Comparison of ENCODE assay signal across 21 cellular contexts in the genomic region with DNA sequence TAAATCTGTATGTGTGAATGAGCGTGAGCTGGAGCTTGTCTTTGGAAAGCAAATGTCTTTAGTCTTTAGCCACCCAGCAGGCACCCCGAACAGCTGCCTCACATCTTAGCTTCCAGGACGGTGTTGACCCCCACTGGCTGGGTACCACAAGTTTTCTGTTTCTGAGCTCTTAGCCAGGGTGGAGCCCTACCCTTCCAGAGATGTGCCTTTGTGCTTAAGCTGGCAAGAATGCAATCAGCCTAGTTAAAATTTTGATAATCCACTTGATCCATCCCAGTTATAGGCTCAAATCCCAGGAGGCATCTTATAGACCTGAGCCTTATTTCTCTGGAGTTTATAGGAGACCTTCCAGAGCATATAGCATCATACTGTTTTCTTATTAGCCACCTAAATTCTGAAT.
"Had no signal": no experiment of that assay in that cellular context is flagged by ENCODE, and none has a peak within 500 bp of the region (broad histone marks: within the 10 kb centered on the region; RNA-seq: fewer than 3 reads in every experiment).

No MANE protein-coding gene starts in this region.

- H3K27ac ChIP-seq: hepatocyte, neutrophil, psoas muscle, right lobe of liver, testis, tibial nerve, upper lobe of right lung, vagina had no signal

- ATAC-seq: left colon; left ventricle myocardium superior; natural killer cell treated with Interleukin-12 subunit alpha and Interleukin-12 subunit beta and Interleukin-15 and Interleukin-18, amount 100 ng/mL, for 72 hours; psoas muscle; right lobe of liver; stimulated activated effector memory CD8-positive, alpha-beta T cell treated with anti-CD3 and anti-CD28 coated beads, Interleukin-12 subunit alpha, Interleukin-12 subunit beta, amount 100 ng/mL, for 72 hours; upper lobe of right lung had no signal

- H3K36me3 Mint-ChIP-seq: natural killer cell treated with Interleukin-12 subunit alpha and Interleukin-12 subunit beta and Interleukin-15 and Interleukin-18, amount 100 ng/mL, for 72 hours; stimulated activated effector memory CD8-positive, alpha-beta T cell treated with anti-CD3 and anti-CD28 coated beads, Interleukin-12 subunit alpha, Interleukin-12 subunit beta, amount 100 ng/mL, for 72 hours had no signal

- H3K4me3 Mint-ChIP-seq: natural killer cell treated with Interleukin-12 subunit alpha and Interleukin-12 subunit beta and Interleukin-15 and Interleukin-18, amount 100 ng/mL, for 72 hours; stimulated activated effector memory CD8-positive, alpha-beta T cell treated with anti-CD3 and anti-CD28 coated beads, Interleukin-12 subunit alpha, Interleukin-12 subunit beta, amount 100 ng/mL, for 72 hours; stimulated activated naive CD8-positive, alpha-beta T cell treated with anti-CD3 and anti-CD28 coated beads, Interleukin-15, Interleukin-2, amounts not matched to agents 100 ng/mL and 50 ng/mL, for 24 hours had no signal

- H3K27me3 Mint-ChIP-seq: natural killer cell treated with Interleukin-12 subunit alpha and Interleukin-12 subunit beta and Interleukin-15 and Interleukin-18, amount 100 ng/mL, for 72 hours; stimulated activated naive CD8-positive, alpha-beta T cell treated with anti-CD3 and anti-CD28 coated beads, Interleukin-15, Interleukin-2, amounts not matched to agents 100 ng/mL and 50 ng/mL, for 24 hours had no signal

- H3K9me3 Mint-ChIP-seq: natural killer cell treated with Interleukin-12 subunit alpha and Interleukin-12 subunit beta and Interleukin-15 and Interleukin-18, amount 100 ng/mL, for 72 hours; stimulated activated effector memory CD8-positive, alpha-beta T cell treated with anti-CD3 and anti-CD28 coated beads, Interleukin-12 subunit alpha, Interleukin-12 subunit beta, amount 100 ng/mL, for 72 hours; stimulated activated naive CD8-positive, alpha-beta T cell treated with anti-CD3 and anti-CD28 coated beads, Interleukin-15, Interleukin-2, amounts not matched to agents 100 ng/mL and 50 ng/mL, for 24 hours had no signal

- H3K4me1 ChIP-seq: psoas muscle, right lobe of liver, testis, tibial nerve, upper lobe of right lung, vagina had no signal

- H3K27me3 ChIP-seq: hepatocyte, neutrophil, right lobe of liver, testis, tibial nerve, upper lobe of right lung, vagina had no signal

- H3K4me3 ChIP-seq: hepatocyte, lung, psoas muscle, right lobe of liver, testis, tibial nerve, upper lobe of right lung, vagina had no signal

- H3K27ac Mint-ChIP-seq: natural killer cell treated with Interleukin-12 subunit alpha and Interleukin-12 subunit beta and Interleukin-15 and Interleukin-18, amount 100 ng/mL, for 72 hours; stimulated activated effector memory CD8-positive, alpha-beta T cell treated with anti-CD3 and anti-CD28 coated beads, Interleukin-12 subunit alpha, Interleukin-12 subunit beta, amount 100 ng/mL, for 72 hours; stimulated activated naive CD8-positive, alpha-beta T cell treated with anti-CD3 and anti-CD28 coated beads, Interleukin-15, Interleukin-2, amounts not matched to agents 100 ng/mL and 50 ng/mL, for 24 hours had no signal

- H3K9me3 ChIP-seq: neutrophil, psoas muscle, right lobe of liver, testis, tibial nerve, upper lobe of right lung, vagina had no signal

- H3K36me3 ChIP-seq: neutrophil, right lobe of liver, tibial nerve, upper lobe of right lung, vagina had no signal

- DNase-seq: effector CD4-positive, alpha-beta T cell; foreskin melanocyte; left colon; left ventricle myocardium superior; mesenchymal stem cell; midbrain; psoas muscle; retina; right lobe of liver; stimulated activated CD4-positive, alpha-beta T cell treated with anti-CD3 and anti-CD28 coated beads, Interleukin-4, amount 100 ng/mL, for 1 hour; stimulated activated CD8-positive, alpha-beta memory T cell treated with anti-CD3 and anti-CD28 coated beads, Interleukin-4, amount 100 ng/mL, for 48 hours; testis; upper lobe of right lung had no signal
